ENCODE assay signal across 1 cellular context in the genomic region with DNA sequence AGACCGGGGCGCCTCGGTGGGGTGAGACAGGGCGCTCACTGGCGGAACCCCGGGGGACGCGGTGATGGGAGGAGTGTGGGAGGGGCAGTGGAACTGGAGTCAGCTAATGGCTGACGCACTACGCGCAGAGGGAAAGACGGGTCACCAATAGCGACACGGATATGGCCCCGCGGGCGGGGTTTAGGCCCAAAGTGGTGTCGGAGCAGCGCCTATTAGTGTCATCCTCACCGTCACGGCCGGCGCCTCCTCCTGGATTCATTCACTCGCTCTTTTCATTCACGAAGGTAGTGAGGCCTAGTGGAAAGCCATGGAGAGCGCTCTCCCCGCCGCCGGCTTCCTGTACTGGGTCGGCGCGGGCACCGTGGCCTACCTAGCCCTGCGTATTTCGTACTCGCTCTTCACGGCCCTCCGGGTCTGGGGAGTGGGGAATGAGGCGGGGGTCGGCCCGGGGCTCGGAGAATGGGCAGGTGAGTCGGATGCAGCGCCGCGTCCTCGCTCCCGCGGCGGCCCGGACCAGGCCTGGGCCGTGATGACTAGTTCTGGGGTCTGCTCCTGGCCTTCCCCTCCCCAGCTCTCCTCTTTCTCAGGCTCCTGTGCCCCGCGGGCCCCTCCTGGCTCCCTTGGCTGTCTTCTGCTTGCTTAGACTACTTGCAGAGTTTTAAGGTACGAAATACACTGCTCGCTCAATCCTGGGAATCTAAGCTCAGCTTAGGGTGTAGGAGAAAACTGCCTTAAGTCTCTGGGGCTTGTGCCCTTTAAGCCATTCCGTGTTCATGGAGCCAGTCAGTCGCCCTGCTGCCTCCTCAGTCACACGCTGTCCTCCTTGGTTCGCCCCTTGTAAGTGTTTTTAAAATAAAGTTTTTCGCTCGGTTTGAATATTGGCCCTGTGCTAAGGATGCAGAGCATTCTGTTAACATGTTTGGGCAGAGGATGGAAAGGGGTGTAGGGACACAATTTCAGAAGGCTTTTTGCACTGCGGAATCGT.
TF ChIP-seq lines count a peak whose summit lies in the region.

HSD17B12 (plus strand) TSS at position 218 of the 985 bp plus-strand sequence; CDS start at position 308, 90 bp downstream.

TF ChIP-seq in SK-N-SH, 30 proteins besides CTCF, POLR2A, EP300 and RAD21 (continued from another document):
- TF ChIP-seq, protein P1, sequence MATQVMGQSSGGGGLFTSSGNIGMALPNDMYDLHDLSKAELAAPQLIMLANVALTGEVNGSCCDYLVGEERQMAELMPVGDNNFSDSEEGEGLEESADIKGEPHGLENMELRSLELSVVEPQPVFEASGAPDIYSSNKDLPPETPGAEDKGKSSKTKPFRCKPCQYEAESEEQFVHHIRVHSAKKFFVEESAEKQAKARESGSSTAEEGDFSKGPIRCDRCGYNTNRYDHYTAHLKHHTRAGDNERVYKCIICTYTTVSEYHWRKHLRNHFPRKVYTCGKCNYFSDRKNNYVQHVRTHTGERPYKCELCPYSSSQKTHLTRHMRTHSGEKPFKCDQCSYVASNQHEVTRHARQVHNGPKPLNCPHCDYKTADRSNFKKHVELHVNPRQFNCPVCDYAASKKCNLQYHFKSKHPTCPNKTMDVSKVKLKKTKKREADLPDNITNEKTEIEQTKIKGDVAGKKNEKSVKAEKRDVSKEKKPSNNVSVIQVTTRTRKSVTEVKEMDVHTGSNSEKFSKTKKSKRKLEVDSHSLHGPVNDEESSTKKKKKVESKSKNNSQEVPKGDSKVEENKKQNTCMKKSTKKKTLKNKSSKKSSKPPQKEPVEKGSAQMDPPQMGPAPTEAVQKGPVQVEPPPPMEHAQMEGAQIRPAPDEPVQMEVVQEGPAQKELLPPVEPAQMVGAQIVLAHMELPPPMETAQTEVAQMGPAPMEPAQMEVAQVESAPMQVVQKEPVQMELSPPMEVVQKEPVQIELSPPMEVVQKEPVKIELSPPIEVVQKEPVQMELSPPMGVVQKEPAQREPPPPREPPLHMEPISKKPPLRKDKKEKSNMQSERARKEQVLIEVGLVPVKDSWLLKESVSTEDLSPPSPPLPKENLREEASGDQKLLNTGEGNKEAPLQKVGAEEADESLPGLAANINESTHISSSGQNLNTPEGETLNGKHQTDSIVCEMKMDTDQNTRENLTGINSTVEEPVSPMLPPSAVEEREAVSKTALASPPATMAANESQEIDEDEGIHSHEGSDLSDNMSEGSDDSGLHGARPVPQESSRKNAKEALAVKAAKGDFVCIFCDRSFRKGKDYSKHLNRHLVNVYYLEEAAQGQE (IDR thresholded peaks at IDR 0.05; ENCODE audit: low read depth, low read length) = no peak
- TF ChIP-seq NFIC (IDR thresholded peaks at IDR 0.05; ENCODE audit: borderline replicate concordance) (no peak), SIN3A (IDR thresholded peaks at IDR 0.05; ENCODE audit: borderline replicate concordance, low read depth, low read length) (no peak), POLR2AphosphoS5 (IDR thresholded peaks at IDR 0.05; ENCODE audit: low read depth, low read length) (peak; percentile 68), SMC3 (IDR thresholded peaks at IDR 0.05; ENCODE audit: low read depth, low read length) (no peak), FOXJ3 (CRISPR knock-in tag; IDR thresholded peaks at IDR 0.05) (no peak), FOSL2 (IDR thresholded peaks at IDR 0.05; ENCODE audit: borderline replicate concordance, low read depth) (peak; percentile 1; the same call in 1 of the 2 replicates), PBX3 (IDR thresholded peaks at IDR 0.05) (peak; percentile 68), TCF12 (IDR thresholded peaks at IDR 0.05) (no peak), RCOR1 (IDR thresholded peaks at IDR 0.05; ENCODE audit: low read length) (no peak), FOXM1 (IDR thresholded peaks at IDR 0.05; ENCODE audit: low read depth) (no peak), GATA2 (CRISPR knock-in tag; IDR thresholded peaks at IDR 0.05) (no peak), ELF1 (IDR thresholded peaks at IDR 0.05) (0 out of 2 replicates have a peak, but pooled peaks have one; percentile 24), GABPA (IDR thresholded peaks at IDR 0.05; ENCODE audit: low read depth) (no peak), NRF1 (IDR thresholded peaks at IDR 0.05; ENCODE audit: low read depth, low read length) (no peak)
- TF ChIP-seq, protein P2, sequence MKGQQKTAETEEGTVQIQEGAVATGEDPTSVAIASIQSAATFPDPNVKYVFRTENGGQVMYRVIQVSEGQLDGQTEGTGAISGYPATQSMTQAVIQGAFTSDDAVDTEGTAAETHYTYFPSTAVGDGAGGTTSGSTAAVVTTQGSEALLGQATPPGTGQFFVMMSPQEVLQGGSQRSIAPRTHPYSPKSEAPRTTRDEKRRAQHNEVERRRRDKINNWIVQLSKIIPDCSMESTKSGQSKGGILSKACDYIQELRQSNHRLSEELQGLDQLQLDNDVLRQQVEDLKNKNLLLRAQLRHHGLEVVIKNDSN (IDR thresholded peaks at IDR 0.05; ENCODE audit: borderline replicate concordance, low read depth) = no peak
- TF ChIP-seq, protein P3, sequence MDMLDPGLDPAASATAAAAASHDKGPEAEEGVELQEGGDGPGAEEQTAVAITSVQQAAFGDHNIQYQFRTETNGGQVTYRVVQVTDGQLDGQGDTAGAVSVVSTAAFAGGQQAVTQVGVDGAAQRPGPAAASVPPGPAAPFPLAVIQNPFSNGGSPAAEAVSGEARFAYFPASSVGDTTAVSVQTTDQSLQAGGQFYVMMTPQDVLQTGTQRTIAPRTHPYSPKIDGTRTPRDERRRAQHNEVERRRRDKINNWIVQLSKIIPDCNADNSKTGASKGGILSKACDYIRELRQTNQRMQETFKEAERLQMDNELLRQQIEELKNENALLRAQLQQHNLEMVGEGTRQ (IDR thresholded peaks at IDR 0.05; ENCODE audit: borderline replicate concordance, low read depth, low read length) = no peak
- TF ChIP-seq, protein P4, sequence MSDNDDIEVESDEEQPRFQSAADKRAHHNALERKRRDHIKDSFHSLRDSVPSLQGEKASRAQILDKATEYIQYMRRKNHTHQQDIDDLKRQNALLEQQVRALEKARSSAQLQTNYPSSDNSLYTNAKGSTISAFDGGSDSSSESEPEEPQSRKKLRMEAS (IDR thresholded peaks at IDR 0.05; ENCODE audit: low read depth) = no peak
